21 cellular contexts compared by ENCODE assay signal in the genomic region with DNA sequence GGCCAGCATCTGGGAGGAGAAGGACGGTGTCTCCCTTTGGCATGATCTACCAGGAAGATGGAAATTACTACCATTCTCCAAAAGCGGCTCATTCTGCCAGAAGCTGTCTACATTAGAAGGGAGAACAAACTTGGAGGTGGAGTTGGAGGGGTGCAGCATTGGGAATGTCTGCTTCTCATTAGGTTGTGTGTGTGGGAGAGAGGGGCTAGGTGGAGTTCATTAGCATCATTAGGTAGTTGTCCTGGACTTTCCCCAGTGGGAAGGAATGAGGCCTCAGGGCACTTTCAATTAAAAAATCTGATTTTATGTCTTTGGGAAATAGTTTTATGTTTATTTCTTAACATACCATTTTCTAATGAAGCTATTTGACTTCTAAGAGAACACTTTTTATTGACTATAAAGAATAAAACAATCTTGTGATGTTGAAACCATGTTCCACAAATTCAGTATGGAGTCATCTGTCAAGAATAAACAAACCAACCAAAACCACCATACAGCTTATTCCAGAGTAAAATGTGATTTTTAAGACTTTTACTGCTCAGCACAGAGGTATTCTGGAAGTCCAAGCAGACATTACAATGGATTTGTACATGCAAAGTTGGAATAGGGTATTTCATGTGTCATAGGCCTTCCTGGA.
"Had no signal": no experiment of that assay in that cellular context is flagged by ENCODE, and none has a peak within 500 bp of the region (broad histone marks: within the 10 kb centered on the region; RNA-seq: fewer than 3 reads in every experiment).

No MANE protein-coding gene starts in this region.

- H3K4me3 ChIP-seq: breast epithelium, dorsolateral prefrontal cortex, gastrocnemius medialis, left ventricle myocardium inferior, upper lobe of left lung had no signal

- H3K27ac ChIP-seq: breast epithelium, dorsolateral prefrontal cortex, epithelial cell of prostate, gastrocnemius medialis, left ventricle myocardium inferior, upper lobe of left lung had no signal

- H3K27me3 ChIP-seq: dorsolateral prefrontal cortex, gastrocnemius medialis, upper lobe of left lung had no signal

- H3K9me3 ChIP-seq: gastrocnemius medialis had no signal

- H3K27ac Mint-ChIP-seq: activated CD4-positive, alpha-beta memory T cell treated with anti-CD3 and anti-CD28 coated beads for 36 hours; activated naive CD8-positive, alpha-beta T cell treated with anti-CD3 and anti-CD28 coated beads for 36 hours; memory B cell had no signal

- FAIRE-seq: colon had no signal

- H3K4me3 Mint-ChIP-seq: activated CD4-positive, alpha-beta memory T cell treated with anti-CD3 and anti-CD28 coated beads for 36 hours; activated naive CD8-positive, alpha-beta T cell treated with anti-CD3 and anti-CD28 coated beads for 36 hours; central memory CD8-positive, alpha-beta T cell; memory B cell; naive B cell; neural crest cell had no signal

- H3K36me3 ChIP-seq: breast epithelium, gastrocnemius medialis, left ventricle myocardium inferior, upper lobe of left lung had no signal

- H3K9me3 Mint-ChIP-seq: central memory CD8-positive, alpha-beta T cell had no signal

- H3K4me1 Mint-ChIP-seq: memory B cell had no signal

- DNase-seq: activated CD4-positive, alpha-beta memory T cell treated with anti-CD3 and anti-CD28 coated beads for 36 hours; activated CD4-positive, alpha-beta T cell treated with anti-CD3 and anti-CD28 coated beads for 48 hours; activated naive CD4-positive, alpha-beta T cell treated with Interleukin-2 at 50 U/mL for 16 hours; activated naive CD8-positive, alpha-beta T cell treated with anti-CD3 and anti-CD28 coated beads for 36 hours; activated T-cell treated with anti-CD3 and anti-CD28 coated beads, Interleukin-2, amount 50 U/mL, for 48 hours; amniotic stem cell; dorsolateral prefrontal cortex; gastrocnemius medialis; hypothalamus; left ventricle myocardium inferior; naive B cell; occipital lobe; stimulated activated CD4-positive, alpha-beta T cell treated with anti-CD3 and anti-CD28 coated beads, Interleukin-4, amount 100 ng/mL, for 24 hours; stimulated activated naive CD4-positive, alpha-beta T cell treated with Interleukin-2 at 50 U/mL for 16 hours; upper lobe of left lung had no signal

- H3K4me1 ChIP-seq: breast epithelium, gastrocnemius medialis, left ventricle myocardium inferior, upper lobe of left lung had no signal

- H3K36me3 Mint-ChIP-seq: memory B cell had no signal
